In the genomic region with DNA sequence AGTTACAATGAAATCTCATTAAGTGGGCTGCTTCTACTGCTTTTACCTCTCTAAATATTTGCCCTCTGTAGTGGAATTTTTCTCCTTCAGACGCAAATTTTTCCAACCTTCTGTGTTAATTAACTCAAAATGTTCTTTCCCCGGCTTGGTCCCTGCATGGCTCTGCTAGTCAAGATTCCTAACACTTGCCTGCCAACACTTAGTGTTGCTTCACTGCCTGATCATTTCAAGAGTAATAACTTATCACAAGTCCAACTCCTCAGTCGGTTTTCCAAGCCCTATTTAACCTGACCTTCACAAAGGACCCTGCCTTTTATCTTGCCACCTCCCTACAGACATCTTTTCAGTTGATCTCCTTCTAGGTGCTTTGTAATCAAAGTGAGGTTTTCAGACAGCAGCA, we compare ENCODE assay signal across 29 cellular contexts.
DNase-seq lines count a peak whose midpoint lies in the region; ATAC-seq and TF ChIP-seq lines count a peak whose summit lies in the region.
"Had no signal": no experiment of that assay in that cellular context is flagged by ENCODE, and none has a peak within 500 bp of the region (broad histone marks: within the 10 kb centered on the region; RNA-seq: fewer than 3 reads in every experiment).

No MANE protein-coding gene starts in this region.

- H3K9me3 ChIP-seq in mesenchymal stem cell (ENCODE audit: control insufficient read depth, low read length), result no peaks in the 10 kb centered on the region
- H3K9me3 ChIP-seq in suprapubic skin, result no peaks in the 10 kb centered on the region
- H3K9me3 ChIP-seq: BLaER1, SJSA1 had no signal

- H3K79me2 ChIP-seq in GM23338 (replicated peaks; ENCODE audit: insufficient read depth), result no peaks in the 10 kb centered on the region

- no peak overlapping the region for H2AK5ac ChIP-seq in mesenchymal stem cell (ENCODE audit: low read length, severe bottlenecking)

- peaks cover 21% of the 10 kb centered on the region for H3K4me1 Mint-ChIP-seq in GM23338
- H3K4me1 Mint-ChIP-seq: CD4-positive, CD25-positive, alpha-beta regulatory T cell; IgD-negative memory B cell had no signal

- no peak overlapping the region for H2BK15ac ChIP-seq in mesenchymal stem cell (ENCODE audit: low read depth, poor library complexity, severe bottlenecking)

- no peak overlapping the region for H3K23ac ChIP-seq in mesenchymal stem cell (ENCODE audit: low read length in 2 of 2)

- no peaks in the 10 kb centered on the region for H3K27me3 Mint-ChIP-seq in GM23338 (ENCODE audit: insufficient read depth, low read depth, poor library complexity)

- no peak overlapping the region for H3K9ac ChIP-seq in mesenchymal stem cell (ENCODE audit: low read length)
- H3K9ac ChIP-seq: BLaER1, KMS-11 had no signal

- no peak overlapping the region for H2BK120ac ChIP-seq in mesenchymal stem cell (ENCODE audit: low read depth, low read length)

- no peaks in the 10 kb centered on the region for H4K20me1 ChIP-seq in GM23338 (replicated peaks; ENCODE audit: insufficient read depth)
- H4K20me1 ChIP-seq: BLaER1 had no signal

- no peaks in the 10 kb centered on the region for H3K36me3 ChIP-seq in GM23338 (ENCODE audit: insufficient read depth)
- H3K36me3 ChIP-seq in mesenchymal stem cell (ENCODE audit: control insufficient read depth in 1 of 2, insufficient read depth in 2 of 2, low read depth in 1 of 2, low read length in 2 of 2), result no peaks in the 10 kb centered on the region
- no peaks in the 10 kb centered on the region for H3K36me3 ChIP-seq in suprapubic skin
- H3K36me3 ChIP-seq: BLaER1, SJSA1 had no signal

- H3K4me1 ChIP-seq in GM23338 (ENCODE audit: insufficient read depth) (peaks cover 17% of the 10 kb centered on the region), mesenchymal stem cell (ENCODE audit: control insufficient read depth, insufficient read depth, low read depth, low read length) (no peaks in the 10 kb centered on the region), suprapubic skin (no peaks in the 10 kb centered on the region)
- H3K4me1 ChIP-seq: BLaER1, SJSA1 had no signal

- H4K8ac ChIP-seq in mesenchymal stem cell (ENCODE audit: low read length), result no peak overlapping the region

- H3K4me2 ChIP-seq in GM23338 (peak overlapping the region; percentile 34; the same call in 1 of the 2 replicates), mesenchymal stem cell (ENCODE audit: low read length, poor library complexity, severe bottlenecking) (no peak overlapping the region)
- H3K4me2 ChIP-seq: BLaER1, KMS-11 had no signal

- TF ChIP-seq POLR2A in suprapubic skin (IDR thresholded peaks at IDR 0.05), result no peak

- peak overlapping the region; percentile 31 for H4K91ac ChIP-seq in mesenchymal stem cell (ENCODE audit: low read length)

- WGBS in mesenchymal stem cell, result 69% methylated on average over 3 of the region's 3 CpGs
- 45% methylated on average over 3 of the region's 3 CpGs for WGBS in suprapubic skin

- H3K4me3 Mint-ChIP-seq in GM23338, result no peak overlapping the region
- H3K4me3 Mint-ChIP-seq: CD4-positive, CD25-positive, alpha-beta regulatory T cell; IgD-negative memory B cell had no signal

- H3K14ac ChIP-seq in mesenchymal stem cell (ENCODE audit: low read length in 2 of 2), result no peak overlapping the region

- H3K4ac ChIP-seq in mesenchymal stem cell (ENCODE audit: low read depth in 1 of 2, low read length in 2 of 2), result no peak overlapping the region

- H3F3A ChIP-seq in GM23338 (replicated peaks; ENCODE audit: low read depth), result no peaks in the 10 kb centered on the region

- H3K9me2 ChIP-seq in GM23338 (ENCODE audit: insufficient read depth), result no peaks in the 10 kb centered on the region

- TF ChIP-seq CTCF in AG10803 (conservative IDR thresholded peaks at IDR 0.05; ENCODE audit: low read length) (no peak), GM23338 (conservative IDR thresholded peaks at IDR 0.05; ENCODE audit: low read depth in 2 of 2) (no peak), suprapubic skin (IDR thresholded peaks at IDR 0.05) (no peak)

- TF ChIP-seq EP300 in suprapubic skin (IDR thresholded peaks at IDR 0.05), result no peak

- H3K27ac ChIP-seq in GM23338 (ENCODE audit: low read depth) (no peak overlapping the region), mesenchymal stem cell (ENCODE audit: low read length, poor library complexity, severe bottlenecking) (no peak overlapping the region), suprapubic skin (no peak overlapping the region)
- H3K27ac ChIP-seq: BLaER1, KMS-11, SJSA1 had no signal

- peak; percentile 12 for DNase-seq in AG10803 (ENCODE audit: low read depth)
- no peak for DNase-seq in GM23338 (ENCODE audit: low spot score)
- peak; percentile 56 for DNase-seq in cerebellar cortex (ENCODE audit: low spot score)
- DNase-seq in mesenchymal stem cell, result no peak
- DNase-seq in suprapubic skin (ENCODE audit: low spot score in 2 of 2), result no peak
- DNase-seq: 8988T; ACHN; CD4-positive, CD25-positive, alpha-beta regulatory T cell; DMS53; GDM1; GOT3; HCEC 1CT; MM.1S; NCI-H1436; NCI-H187; NCI-H2081 treated with DMSO at 0.1 percent for 48 hours; NCI-H2171; NCI-H226; NCI-H510A; NCI-H69; Right ventricle myocardium superior; RPMI8226 had no signal

- H2BK5ac ChIP-seq in mesenchymal stem cell (ENCODE audit: low read depth, low read length, poor library complexity, severe bottlenecking), result no peak overlapping the region

- no peak overlapping the region for H3K4me3 ChIP-seq in AG10803 (ENCODE audit: low read length)
- H3K4me3 ChIP-seq in GM23338, result no peak overlapping the region
- H3K4me3 ChIP-seq in mesenchymal stem cell (ENCODE audit: insufficient read depth in 1 of 2, low read depth in 1 of 2, low read length in 2 of 2), result no peak overlapping the region
- H3K4me3 ChIP-seq in suprapubic skin, result no peak overlapping the region
- H3K4me3 ChIP-seq: BLaER1, GM12878, SJSA1 had no signal

- no peak for ATAC-seq in GM23338
- no peak for ATAC-seq in GM21360 (IDR thresholded peaks at IDR 0.05; ENCODE audit: unreplicated experiment)
- no peak for ATAC-seq in GM21619 (IDR thresholded peaks at IDR 0.05; ENCODE audit: unreplicated experiment)
- ATAC-seq: GM12878 had no signal

- 0 out of 2 replicates have a peak overlapping the region, but pooled peaks have one; percentile 29 for H3K27ac Mint-ChIP-seq in GM23338
- H3K27ac Mint-ChIP-seq: CD4-positive, CD25-positive, alpha-beta regulatory T cell; IgD-negative memory B cell had no signal

- H3K36me3 Mint-ChIP-seq in GM23338 (ENCODE audit: low read depth), result no peaks in the 10 kb centered on the region
- H3K36me3 Mint-ChIP-seq: CD4-positive, CD25-positive, alpha-beta regulatory T cell; IgD-negative memory B cell had no signal

- H3K9me3 Mint-ChIP-seq in GM23338, result no peaks in the 10 kb centered on the region
- H3K9me3 Mint-ChIP-seq: CD4-positive, CD25-positive, alpha-beta regulatory T cell; IgD-negative memory B cell had no signal

- H3K27me3 ChIP-seq in GM23338 (ENCODE audit: insufficient read depth) (no peaks in the 10 kb centered on the region), mesenchymal stem cell (ENCODE audit: control insufficient read depth in 1 of 2, insufficient read depth in 1 of 2, low read length in 2 of 2) (peaks cover 6 to 30% of the 10 kb centered on the region in 2 experiments), suprapubic skin (no peaks in the 10 kb centered on the region)
- H3K27me3 ChIP-seq: BLaER1, SJSA1 had no signal

- H3K79me1 ChIP-seq in mesenchymal stem cell (replicated peaks; ENCODE audit: low read length, poor library complexity, severe bottlenecking), result no peaks in the 10 kb centered on the region

- H2AFZ ChIP-seq in GM23338, result peak overlapping the region; percentile 49; the same call in 1 of the 2 replicates
- no peak overlapping the region for H2AFZ ChIP-seq in mesenchymal stem cell (ENCODE audit: low read depth, low read length)

- no peak overlapping the region for H2BK12ac ChIP-seq in mesenchymal stem cell (ENCODE audit: low read length in 2 of 2)

- H3K18ac ChIP-seq in mesenchymal stem cell (ENCODE audit: low read depth in 1 of 2, low read length in 2 of 2), result no peak overlapping the region

TF ChIP-seq in GM23338, 12 proteins besides CTCF, POLR2A, EP300 and RAD21 (continues in another document):
- TF ChIP-seq, protein P1, sequence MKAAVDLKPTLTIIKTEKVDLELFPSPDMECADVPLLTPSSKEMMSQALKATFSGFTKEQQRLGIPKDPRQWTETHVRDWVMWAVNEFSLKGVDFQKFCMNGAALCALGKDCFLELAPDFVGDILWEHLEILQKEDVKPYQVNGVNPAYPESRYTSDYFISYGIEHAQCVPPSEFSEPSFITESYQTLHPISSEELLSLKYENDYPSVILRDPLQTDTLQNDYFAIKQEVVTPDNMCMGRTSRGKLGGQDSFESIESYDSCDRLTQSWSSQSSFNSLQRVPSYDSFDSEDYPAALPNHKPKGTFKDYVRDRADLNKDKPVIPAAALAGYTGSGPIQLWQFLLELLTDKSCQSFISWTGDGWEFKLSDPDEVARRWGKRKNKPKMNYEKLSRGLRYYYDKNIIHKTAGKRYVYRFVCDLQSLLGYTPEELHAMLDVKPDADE (IDR thresholded peaks at IDR 0.05), result no peak
- no peak for TF ChIP-seq ZNF331 (CRISPR knock-in tag; IDR thresholded peaks at IDR 0.05; ENCODE audit: low read depth)
- TF ChIP-seq CREB1 (CRISPR knock-in tag; IDR thresholded peaks at IDR 0.05; ENCODE audit: low read depth), result no peak
- no peak for TF ChIP-seq JUNB (IDR thresholded peaks at IDR 0.05; ENCODE audit: unreplicated experiment)
- TF ChIP-seq STAT1 (IDR thresholded peaks at IDR 0.05; ENCODE audit: unreplicated experiment), result no peak
- no peak for TF ChIP-seq EZH2 (IDR thresholded peaks at IDR 0.05; ENCODE audit: low read depth, unreplicated experiment)
- no peak for TF ChIP-seq ZNF114 (CRISPR knock-in tag; IDR thresholded peaks at IDR 0.05)

Comparison
In these comparisons a context has a peak if more than half of its experiments do, and no peak if none do; other contexts are left out.
1. DNase-seq: peak in AG10803 (single experiment) and cerebellar cortex (single experiment); none in GM23338 (single experiment), mesenchymal stem cell (single experiment) and suprapubic skin (0 of 2).